Comparison of ENCODE assay signal across 9 cellular contexts in genomic region chr2:24435391-24436316, GRCh38. TPM values are rescaled to one million over a fixed set of nuclear protein-coding genes. Genes with fewer than 3 reads are reported as not detected.
DNase-seq lines count a peak whose midpoint lies in the region; ATAC-seq, FAIRE-seq and TF ChIP-seq lines count a peak whose summit lies in the region.
"Had no signal": no experiment of that assay in that cellular context is flagged by ENCODE, and none has a peak within 500 bp of the region (broad histone marks: within the 10 kb centered on the region; RNA-seq: fewer than 3 reads in every experiment).

No MANE protein-coding gene starts in this region.

- H3K27ac ChIP-seq in HEK293 (ENCODE audit: extremely low read depth, low read depth, low read length) (no peak overlapping the region; the same call in 1 of the 2 replicates), body of pancreas (peak overlapping the region in 1 of 4 donors; percentile 35), small intestine (ENCODE audit: low read depth in 1 of 2, low read length in 1 of 2) (peak overlapping the region in 1 of 2 donors; percentile 59)

- H3K9me3 ChIP-seq in HEK293 (ENCODE audit: control insufficient read depth, insufficient read depth, low read depth, low read length) (no peaks in the 10 kb centered on the region), body of pancreas (no peaks in the 10 kb centered on the region), small intestine (ENCODE audit: control insufficient read depth, low read depth) (no peaks in the 10 kb centered on the region)

- H3K36me3 ChIP-seq in HEK293 (ENCODE audit: control insufficient read depth in 2 of 2, insufficient read depth in 1 of 2, low read length in 2 of 2) (no peaks in the 10 kb centered on the region), body of pancreas (replicated peaks in 1 of 2; ENCODE audit: insufficient read depth in 1 of 2, low read depth in 2 of 2) (no peaks in the 10 kb centered on the region), small intestine (ENCODE audit: control insufficient read depth in 2 of 2, insufficient read depth in 2 of 2, low read length in 2 of 2) (no peaks in the 10 kb centered on the region)

- DNase-seq in body of pancreas (peak; percentile 47 to 73 (median 70)), left colon (peak; percentile 41 to 60), small intestine (peak; percentile 27), NCI-H774 (lab: John Stamatoyannopoulos, UW) (no peak)
- DNase-seq: stimulated activated naive CD8-positive, alpha-beta T cell treated with anti-CD3 and anti-CD28 coated beads, Interleukin-15, Interleukin-2, amounts not matched to agents 100 U/mL and 50 U/mL, for 24 hours had no signal

- no peak for TF ChIP-seq POLR2A in body of pancreas (IDR thresholded peaks at IDR 0.05)

- CTCF ChIA-PET in HEK293 (lab: Yijun Ruan, JAX) = interaction anchor here (0.7 to 1.4 kb wide), 3 partner anchors 12 to 25 kb away, joined by 3 to 5 read pairs (median 4); no protein-coding TSS in a partner anchor

- TF ChIP-seq CTCF in HEK293 (tag by site-specific recombination; IDR thresholded peaks at IDR 0.05) (no peak), body of pancreas (IDR thresholded peaks at IDR 0.05) (no peak)

- H3K27me3 ChIP-seq in body of pancreas (no peaks in the 10 kb centered on the region), small intestine (ENCODE audit: control insufficient read depth in 2 of 2, insufficient read depth in 2 of 2, low read length in 2 of 2) (no peaks in the 10 kb centered on the region)

- FAIRE-seq in small intestine (lab: Jason Lieb, UNC) = no peak

- H3K4me1 ChIP-seq in HEK293 (ENCODE audit: control insufficient read depth, insufficient read depth, low read length) (peaks cover 3% of the 10 kb centered on the region; the same call in 1 of the 2 replicates), body of pancreas (peaks cover 9% of the 10 kb centered on the region), small intestine (ENCODE audit: control insufficient read depth in 2 of 2, insufficient read depth in 1 of 2, low read depth in 1 of 2, low read length in 1 of 2) (no peaks in the 10 kb centered on the region)

- ATAC-seq in body of pancreas (peak; percentile 48), left colon (no peak), HG02884 (IDR thresholded peaks at IDR 0.05; ENCODE audit: unreplicated experiment) (no peak), HG03139 (IDR thresholded peaks at IDR 0.05; ENCODE audit: unreplicated experiment) (no peak), GM18519 (IDR thresholded peaks at IDR 0.05; ENCODE audit: low FRiP score, unreplicated experiment) (no peak)
- ATAC-seq: stimulated activated naive CD8-positive, alpha-beta T cell treated with anti-CD3 and anti-CD28 coated beads, Interleukin-15, Interleukin-2, amounts not matched to agents 100 U/mL and 50 U/mL, for 24 hours had no signal

- intact Hi-C loops in body of pancreas (cut with DNase I) = no loop called here
- intact Hi-C loops in left colon (cut with DNase I, micrococcal nuclease) = no loop called here

- POLR2A ChIA-PET in HEK293 (lab: Yijun Ruan, JAX) = interaction anchor here (0.5 kb wide), 1 partner anchor 166 kb away, joined by 4 read pairs; no protein-coding TSS in a partner anchor

- H3K4me3 ChIP-seq in HEK293 (ENCODE audit: low read depth, low read length) (no peak overlapping the region), body of pancreas (no peak overlapping the region), small intestine (ENCODE audit: low read depth in 1 of 2, low read length in 2 of 2) (no peak overlapping the region)

- WGBS in body of pancreas, 2 donors = 62 to 67% methylated on average over 10 to 13 of the region's 13 CpGs
- WGBS in small intestine, 3 donors = 54 to 61% (median 55%) methylated on average over 13 of the region's 13 CpGs

TF ChIP-seq in HEK293, 187 proteins besides CTCF, POLR2A, EP300 and RAD21:
- no peak for TF ChIP-seq KLF7 (tag by site-specific recombination; IDR thresholded peaks at IDR 0.05; ENCODE audit: borderline replicate concordance)
- TF ChIP-seq ZNF335 (tag by site-specific recombination; conservative IDR thresholded peaks at IDR 0.05) = peak; percentile 42
- TF ChIP-seq ZNF776 (tag by site-specific recombination; IDR thresholded peaks at IDR 0.05; ENCODE audit: borderline replicate concordance) = no peak
- TF ChIP-seq ZBTB1 (tag by site-specific recombination; IDR thresholded peaks at IDR 0.05) = no peak
- TF ChIP-seq ZBTB17 (tag by site-specific recombination; IDR thresholded peaks at IDR 0.05) = peak; percentile 48; the same call in 1 of the 2 replicates
- TF ChIP-seq ZIC2 (tag by site-specific recombination; IDR thresholded peaks at IDR 0.05) = peak; percentile 60

RNA-seq across cellular contexts. Expression of gene NCOA1, which starts 55.4 kb away (rescaled TPM):
- total RNA-seq in body of pancreas (10 to 100 TPM; 22.1 to 38.7 TPM), left colon (10 to 100 TPM; 34.2 to 38.9 TPM)
- 10 to 100 TPM; 13.8 to 21.9 (median 18.9) TPM for polyA plus RNA-seq in small intestine
